Comparison of ENCODE assay signal across 1 cellular context in genomic region chr11:18196532-18196931, GRCh38.
TF ChIP-seq lines count a peak whose summit lies in the region.

No MANE protein-coding gene starts in this region.

TF ChIP-seq in HepG2, 621 proteins besides CTCF, POLR2A, EP300 and RAD21:
- TF ChIP-seq ZNF12 (CRISPR knock-in tag; IDR thresholded peaks at IDR 0.05), result no peak
- no peak for TF ChIP-seq FOXO4 (CRISPR knock-in tag; conservative IDR thresholded peaks at IDR 0.05)
- no peak for TF ChIP-seq PREB (CRISPR knock-in tag; IDR thresholded peaks at IDR 0.05)
- no peak for TF ChIP-seq ZNF556 (CRISPR knock-in tag; IDR thresholded peaks at IDR 0.05; ENCODE audit: borderline replicate concordance)
- TF ChIP-seq KDM2A (CRISPR knock-in tag; IDR thresholded peaks at IDR 0.05; ENCODE audit: borderline replicate concordance, low read depth), result no peak
- no peak for TF ChIP-seq ZNF720 (CRISPR knock-in tag; IDR thresholded peaks at IDR 0.05)
- no peak for TF ChIP-seq ARHGAP35 (CRISPR knock-in tag; IDR thresholded peaks at IDR 0.05; ENCODE audit: borderline replicate concordance)
- TF ChIP-seq ZNF557 (CRISPR knock-in tag; IDR thresholded peaks at IDR 0.05), result no peak
- no peak for TF ChIP-seq ZNF275 (CRISPR knock-in tag; IDR thresholded peaks at IDR 0.05; ENCODE audit: borderline replicate concordance)
- TF ChIP-seq IRX3 (CRISPR knock-in tag; IDR thresholded peaks at IDR 0.05; ENCODE audit: borderline replicate concordance, low read depth), result no peak
- TF ChIP-seq ZBTB40 (IDR thresholded peaks at IDR 0.05), result no peak
- no peak for TF ChIP-seq ZBTB40 (CRISPR knock-in tag; IDR thresholded peaks at IDR 0.05)
- no peak for TF ChIP-seq ZNF530 (CRISPR knock-in tag; IDR thresholded peaks at IDR 0.05; ENCODE audit: low read depth)
- TF ChIP-seq ZNF414 (CRISPR knock-in tag; IDR thresholded peaks at IDR 0.05), result no peak
